10 cellular contexts compared by ENCODE assay signal in genomic region chr12:27012982-27013255, GRCh38. TPM values are rescaled to one million over a fixed set of nuclear protein-coding genes. Genes with fewer than 3 reads are reported as not detected.
DNase-seq lines count a peak whose midpoint lies in the region; FAIRE-seq and TF ChIP-seq lines count a peak whose summit lies in the region.
"Had no signal": no experiment of that assay in that cellular context is flagged by ENCODE, and none has a peak within 500 bp of the region (broad histone marks: within the 10 kb centered on the region; RNA-seq: fewer than 3 reads in every experiment).

No MANE protein-coding gene starts in this region.

- H4K91ac ChIP-seq in mesenchymal stem cell (ENCODE audit: low read length) = no peak overlapping the region
- H4K91ac ChIP-seq in neuronal stem cell (ENCODE audit: low read depth, low read length, poor library complexity) = no peak overlapping the region

- no peak overlapping the region for H3K4ac ChIP-seq in mesenchymal stem cell (ENCODE audit: low read depth in 1 of 2, low read length in 2 of 2)
- no peak overlapping the region for H3K4ac ChIP-seq in neuronal stem cell (ENCODE audit: low read length)

- TF ChIP-seq CTCF in HL-60 (IDR thresholded peaks at IDR 0.05; ENCODE audit: insufficient read depth, low read length) (no peak), astrocyte (IDR thresholded peaks at IDR 0.05; ENCODE audit: insufficient read depth, low read depth, low read length) (no peak)

- H3K23ac ChIP-seq in mesenchymal stem cell (ENCODE audit: low read length in 2 of 2) = no peak overlapping the region
- H3K23ac ChIP-seq in neuronal stem cell (ENCODE audit: low read depth, low read length, poor library complexity) = no peak overlapping the region

- H3K4me1 ChIP-seq in ACC112 (ENCODE audit: control insufficient read depth, insufficient read depth, low read length, unreplicated experiment) (peaks cover 39% of the 10 kb centered on the region), astrocyte (ENCODE audit: insufficient read depth, low read length) (peaks cover 11% of the 10 kb centered on the region), mesenchymal stem cell (ENCODE audit: control insufficient read depth, insufficient read depth, low read depth, low read length) (no peaks in the 10 kb centered on the region), neuronal stem cell (ENCODE audit: control insufficient read depth in 2 of 2, insufficient read depth in 1 of 2, low read depth in 1 of 2, low read length in 2 of 2) (peaks cover 0 to 22% of the 10 kb centered on the region in 2 donors)

- H3K79me1 ChIP-seq in mesenchymal stem cell (replicated peaks; ENCODE audit: low read length, poor library complexity, severe bottlenecking) = peaks cover 8% of the 10 kb centered on the region
- peaks cover 2% of the 10 kb centered on the region for H3K79me1 ChIP-seq in neuronal stem cell (ENCODE audit: low read depth, low read length)

- H2AK5ac ChIP-seq in mesenchymal stem cell (ENCODE audit: low read length, severe bottlenecking) (no peak overlapping the region), neuronal stem cell (ENCODE audit: low read depth, low read length) (no peak overlapping the region)

- no peak overlapping the region for H2BK15ac ChIP-seq in mesenchymal stem cell (ENCODE audit: low read depth, poor library complexity, severe bottlenecking)
- H2BK15ac ChIP-seq in neuronal stem cell (ENCODE audit: low read length) = no peak overlapping the region

- H2BK12ac ChIP-seq in mesenchymal stem cell (ENCODE audit: low read length in 2 of 2) (no peak overlapping the region), neuronal stem cell (ENCODE audit: low read length) (no peak overlapping the region)

- H3K4me2 ChIP-seq in astrocyte (ENCODE audit: low read length) (peak overlapping the region; percentile 88), mesenchymal stem cell (ENCODE audit: low read length, poor library complexity, severe bottlenecking) (no peak overlapping the region), neuronal stem cell (ENCODE audit: insufficient read depth, low read length, poor library complexity, severe bottlenecking) (no peak overlapping the region)

- DNase-seq in HL-60 (ENCODE audit: low read depth in 1 of 2, low spot score in 1 of 2) (no peak), astrocyte (ENCODE audit: low read depth) (no peak), mesenchymal stem cell (no peak), neuronal stem cell (ENCODE audit: low spot score) (no peak), amygdala (lab: John Stamatoyannopoulos, UW) (no peak), H4 (ENCODE audit: low spot score) (no peak)
- no peak for DNase-seq in stimulated activated CD4-positive, alpha-beta T cell treated with anti-CD3 and anti-CD28 coated beads, Interleukin-15, amount 100 ng/mL, for 24 hours
- DNase-seq: central memory CD4-positive, alpha-beta T cell; ovary had no signal

- H3K4me1 Mint-ChIP-seq in astrocyte (ENCODE audit: low read depth, unreplicated experiment) = peaks cover 27% of the 10 kb centered on the region

- H3K27ac ChIP-seq in ACC112 (ENCODE audit: low read depth, low read length) = no peak overlapping the region
- peak overlapping the region; percentile 76 for H3K27ac ChIP-seq in HL-60 (replicated peaks)
- H3K27ac ChIP-seq in astrocyte (ENCODE audit: low read depth, low read length) = no peak overlapping the region
- no peak overlapping the region for H3K27ac ChIP-seq in mesenchymal stem cell (ENCODE audit: low read length, poor library complexity, severe bottlenecking)
- H3K27ac ChIP-seq in neuronal stem cell (replicated peaks; ENCODE audit: low read length) = no peak overlapping the region

- H4K8ac ChIP-seq in mesenchymal stem cell (ENCODE audit: low read length) = no peak overlapping the region
- H4K8ac ChIP-seq in neuronal stem cell (ENCODE audit: low read depth, low read length) = no peak overlapping the region

- H3K9ac ChIP-seq in astrocyte (ENCODE audit: low read length) = peak overlapping the region; percentile 86
- peak overlapping the region; percentile 88 for H3K9ac ChIP-seq in mesenchymal stem cell (ENCODE audit: low read length)
- no peak overlapping the region for H3K9ac ChIP-seq in neuronal stem cell (ENCODE audit: low read depth, low read length, poor library complexity)

- peak overlapping the region; percentile 83 for H3K27ac Mint-ChIP-seq in astrocyte (ENCODE audit: unreplicated experiment)

- H3K9me3 ChIP-seq in astrocyte (ENCODE audit: insufficient read depth, low read depth, low read length) (no peaks in the 10 kb centered on the region), mesenchymal stem cell (ENCODE audit: control insufficient read depth, low read length) (no peaks in the 10 kb centered on the region), neuronal stem cell (replicated peaks in 1 of 2; ENCODE audit: control insufficient read depth in 2 of 2, insufficient read depth in 1 of 2, low read depth in 1 of 2, low read length in 2 of 2) (no peaks in the 10 kb centered on the region)
- H3K9me3 ChIP-seq: ovary had no signal

- H2BK5ac ChIP-seq in mesenchymal stem cell (ENCODE audit: low read depth, low read length, poor library complexity, severe bottlenecking) (no peak overlapping the region), neuronal stem cell (ENCODE audit: low read length) (no peak overlapping the region)

- H3K14ac ChIP-seq in mesenchymal stem cell (ENCODE audit: low read length in 2 of 2) = no peak overlapping the region
- no peak overlapping the region for H3K14ac ChIP-seq in neuronal stem cell (ENCODE audit: low read length)

- no peaks in the 10 kb centered on the region for H3K27me3 ChIP-seq in ACC112 (ENCODE audit: insufficient read depth, low read length)
- no peaks in the 10 kb centered on the region for H3K27me3 ChIP-seq in HL-60 (ENCODE audit: insufficient read depth, poor library complexity, severe bottlenecking)
- H3K27me3 ChIP-seq in astrocyte (ENCODE audit: insufficient read depth, low read length) = no peaks in the 10 kb centered on the region
- no peaks in the 10 kb centered on the region for H3K27me3 ChIP-seq in mesenchymal stem cell (ENCODE audit: control insufficient read depth in 1 of 2, insufficient read depth in 1 of 2, low read length in 2 of 2)
- no peaks in the 10 kb centered on the region for H3K27me3 ChIP-seq in neuronal stem cell (ENCODE audit: control insufficient read depth in 3 of 3, insufficient read depth in 3 of 3, low read depth in 1 of 3, low read length in 3 of 3)
- H3K27me3 ChIP-seq: ovary had no signal

- no peaks in the 10 kb centered on the region for H3K27me3 Mint-ChIP-seq in astrocyte (ENCODE audit: low read depth, unreplicated experiment)

- 100% methylated on average over 3 of the region's 5 CpGs for WGBS in mesenchymal stem cell
- no CpG with 5 or more reads among the region's 5 CpGs for WGBS in neuronal stem cell (ENCODE audit: extremely low coverage in 2 of 2, insufficient read length in 2 of 2, insufficient replicate concordance in 1 of 2), 2 donors

- H3K18ac ChIP-seq in mesenchymal stem cell (ENCODE audit: low read depth in 1 of 2, low read length in 2 of 2) (no peak overlapping the region), neuronal stem cell (ENCODE audit: low read length) (no peak overlapping the region)

- H4K20me1 ChIP-seq in astrocyte (ENCODE audit: insufficient read depth, low read length) = peaks cover 7% of the 10 kb centered on the region

- H3K79me2 ChIP-seq in ACC112 (ENCODE audit: control insufficient read depth, insufficient read depth, low read length, unreplicated experiment) = peaks cover 32% of the 10 kb centered on the region
- H3K79me2 ChIP-seq in astrocyte (ENCODE audit: insufficient read depth, low read length) = peaks cover 52% of the 10 kb centered on the region

- peaks cover 7% of the 10 kb centered on the region for H3K36me3 Mint-ChIP-seq in astrocyte (ENCODE audit: low read depth, unreplicated experiment)

- H3K36me3 ChIP-seq in ACC112 (ENCODE audit: insufficient read depth, low read length) (no peaks in the 10 kb centered on the region), astrocyte (ENCODE audit: insufficient read depth, low read length) (no peaks in the 10 kb centered on the region), mesenchymal stem cell (ENCODE audit: control insufficient read depth in 1 of 2, insufficient read depth in 2 of 2, low read depth in 1 of 2, low read length in 2 of 2) (no peaks in the 10 kb centered on the region), neuronal stem cell (replicated peaks in 1 of 2; ENCODE audit: control insufficient read depth in 2 of 2, insufficient read depth in 2 of 2, low read length in 2 of 2) (peaks cover 0 to 10% of the 10 kb centered on the region in 2 donors)
- H3K36me3 ChIP-seq: ovary had no signal

- FAIRE-seq in astrocyte (lab: Jason Lieb, UNC) = no peak

- H2AFZ ChIP-seq in ACC112 (ENCODE audit: low read length, unreplicated experiment) = no peak overlapping the region
- H2AFZ ChIP-seq in astrocyte (ENCODE audit: low read depth, low read length) = no peak overlapping the region
- no peak overlapping the region for H2AFZ ChIP-seq in mesenchymal stem cell (ENCODE audit: low read depth, low read length)
- no peak overlapping the region for H2AFZ ChIP-seq in neuronal stem cell (ENCODE audit: low read length)

- no peak overlapping the region for H2BK120ac ChIP-seq in mesenchymal stem cell (ENCODE audit: low read depth, low read length)
- no peak overlapping the region for H2BK120ac ChIP-seq in neuronal stem cell (ENCODE audit: low read depth, low read length)

- H3K4me3 ChIP-seq in ACC112 (ENCODE audit: low read depth, low read length) = peak overlapping the region; percentile 86
- H3K4me3 ChIP-seq in HL-60 (replicated peaks; ENCODE audit: insufficient read depth, low read length) = peak overlapping the region; percentile 76
- peak overlapping the region; percentile 91 for H3K4me3 ChIP-seq in astrocyte (ENCODE audit: insufficient read depth, low read depth, low read length)
- H3K4me3 ChIP-seq in mesenchymal stem cell (ENCODE audit: insufficient read depth in 1 of 2, low read depth in 1 of 2, low read length in 2 of 2) = peak overlapping the region in 1 of 2 experiments; percentile 95
- H3K4me3 ChIP-seq in neuronal stem cell (ENCODE audit: low read length in 2 of 2) = peak overlapping the region in 1 of 2 donors; percentile 90

- H3K9me3 Mint-ChIP-seq in astrocyte (ENCODE audit: unreplicated experiment) = no peaks in the 10 kb centered on the region

- peak overlapping the region; percentile 99 for H3K4me3 Mint-ChIP-seq in astrocyte (ENCODE audit: unreplicated experiment)

RNA-seq across cellular contexts. Expression of gene TM7SF3, which starts 1.3 kb away (rescaled TPM):
- total RNA-seq in astrocyte = 93.2 and 104 TPM in 2 replicates
- polyA plus RNA-seq in mesenchymal stem cell (2013, experiment 1 of 2) = 51.4 TPM
- 54.8 TPM for polyA plus RNA-seq in mesenchymal stem cell (2013, experiment 2 of 2)
- 38.6 TPM for polyA plus RNA-seq in neuronal stem cell (2013, experiment 1 of 2)
- polyA plus RNA-seq in neuronal stem cell (2013, experiment 2 of 2) = 37.2 TPM
- 58.9 and 67.6 TPM in 2 replicates for total RNA-seq in H4 (2014; rRNA removed; shearing (Covaris generic))

RNA-seq across cellular contexts. Expression of gene MED21, which starts 9.4 kb away (rescaled TPM):
- 44.8 and 47.3 TPM in 2 replicates for total RNA-seq in astrocyte
- polyA plus RNA-seq in mesenchymal stem cell (2013, experiment 1 of 2) = 29.9 TPM
- 31.4 TPM for polyA plus RNA-seq in mesenchymal stem cell (2013, experiment 2 of 2)
- 35.9 TPM for polyA plus RNA-seq in neuronal stem cell (2013, experiment 1 of 2)
- 37.9 TPM for polyA plus RNA-seq in neuronal stem cell (2013, experiment 2 of 2)
- 79.5 and 83.3 TPM in 2 replicates for total RNA-seq in H4 (2014; rRNA removed; shearing (Covaris generic))
